Comparison of ENCODE assay signal across 8 cellular contexts in the genomic region with DNA sequence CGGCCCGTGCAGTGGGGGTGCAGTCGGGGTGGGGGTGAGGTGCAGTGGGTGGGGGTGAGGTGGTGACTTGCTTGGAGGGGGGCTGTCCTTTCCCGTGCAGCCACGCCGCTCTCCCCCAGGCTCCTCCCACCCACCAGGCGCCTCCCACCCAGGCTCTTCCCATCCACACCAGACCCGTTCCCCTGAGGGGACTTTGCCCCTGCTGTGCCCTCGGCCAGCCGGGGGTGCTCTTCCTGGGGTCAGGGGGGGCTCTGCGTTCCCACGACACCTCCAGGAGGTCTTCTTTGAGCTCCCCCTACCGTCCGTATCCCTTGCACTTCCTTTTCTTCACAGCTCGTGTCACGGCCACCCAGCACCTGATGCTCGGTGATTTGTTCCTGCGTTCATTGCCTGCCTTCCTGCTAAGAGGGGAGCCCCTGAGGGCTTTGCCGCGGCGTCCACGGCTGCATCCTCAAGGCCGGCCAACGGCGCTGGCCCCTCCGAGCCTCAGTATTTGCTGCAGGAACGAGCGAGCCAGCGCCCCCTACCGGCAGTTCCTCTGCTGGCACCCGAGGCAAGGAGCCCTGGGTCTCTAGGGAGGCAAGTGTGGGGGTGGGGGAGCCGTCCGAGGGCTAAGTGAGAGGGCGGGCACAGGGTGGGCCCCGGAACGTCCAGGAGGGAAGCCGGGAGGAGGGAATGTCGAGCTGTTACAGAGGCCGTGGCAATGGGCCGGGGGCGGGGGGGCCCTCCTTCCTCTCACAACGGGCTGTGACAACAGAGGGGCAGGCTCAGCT. TPM values are rescaled to one million over a fixed set of nuclear protein-coding genes. Genes with fewer than 3 reads are reported as not detected.
DNase-seq lines count a peak whose midpoint lies in the region; ATAC-seq and TF ChIP-seq lines count a peak whose summit lies in the region.

No MANE protein-coding gene starts in this region.

- ATAC-seq in DND-41 (ENCODE audit: insufficient read depth, low read depth) (peak; percentile 72), T-helper 17 cell (peak; percentile 79), right cardiac atrium (peak; percentile 64 to 82), HG02588 (IDR thresholded peaks at IDR 0.05; ENCODE audit: unreplicated experiment) (no peak)

- peaks cover 17% of the 10 kb centered on the region for H3K36me3 Mint-ChIP-seq in T-helper 17 cell (ENCODE audit: low read depth)

- DNase-seq in DND-41, result peak; percentile 62
- DNase-seq in LNCaP clone FGC (ENCODE audit: low read depth), result peak; percentile 7
- DNase-seq in T-helper 17 cell, result peak; percentile 53 to 75 (median 61)
- peak in 52 of 56 donors; percentile 27 to 94 (median 68) for DNase-seq in amygdala (lab: John Stamatoyannopoulos, UW)
- peak; percentile 87 to 92 (median 92) for DNase-seq in right cardiac atrium
- peak; percentile 93 for DNase-seq in retina
- DNase-seq in vagina (ENCODE audit: extremely low spot score in 2 of 2), result no peak

- H3K9ac ChIP-seq in DND-41 (ENCODE audit: low read depth, low read length), result no peak overlapping the region

- H4K20me1 ChIP-seq in DND-41 (ENCODE audit: insufficient read depth, low read length), result no peaks in the 10 kb centered on the region

- H3K4me1 ChIP-seq in DND-41 (ENCODE audit: insufficient read depth, low read length), result 0 out of 2 replicates have a peak, but pooled peaks cover 5% of the 10 kb centered on the region
- H3K4me1 ChIP-seq in right cardiac atrium (ENCODE audit: control insufficient read depth, insufficient read depth, low read length), result no peaks in the 10 kb centered on the region
- peaks cover 35% of the 10 kb centered on the region for H3K4me1 ChIP-seq in vagina

- H2AFZ ChIP-seq in DND-41 (ENCODE audit: low read depth, low read length), result no peak overlapping the region

- TF ChIP-seq CTCF in DND-41 (IDR thresholded peaks at IDR 0.05; ENCODE audit: borderline replicate concordance, extremely low read depth, low read length, poor library complexity, severe bottlenecking) (peak; percentile 84), LNCaP clone FGC (IDR thresholded peaks at IDR 0.05; ENCODE audit: control insufficient read depth, extremely low read depth, insufficient read depth) (peak; percentile 86), vagina (IDR thresholded peaks at IDR 0.05) (peak; percentile 58 to 71 (median 66))

- no peak for TF ChIP-seq POLR2A in vagina (IDR thresholded peaks at IDR 0.05)

- WGBS in right cardiac atrium, result under 1% methylated on average over 42 of the region's 42 CpGs

- no peak overlapping the region for H3K27ac Mint-ChIP-seq in T-helper 17 cell

- H3K4me1 Mint-ChIP-seq in T-helper 17 cell, result peaks cover 12% of the 10 kb centered on the region

- no peak overlapping the region for H3K4me3 ChIP-seq in DND-41 (ENCODE audit: low read depth in 1 of 2, low read length in 2 of 2)
- peak overlapping the region; percentile 42 for H3K4me3 ChIP-seq in LNCaP clone FGC (ENCODE audit: low read depth, low read length)
- H3K4me3 ChIP-seq in right cardiac atrium (ENCODE audit: low read length), result peak overlapping the region; percentile 61
- H3K4me3 ChIP-seq in vagina, result peak overlapping the region; percentile 41 to 44

- H3K27me3 ChIP-seq in DND-41 (ENCODE audit: insufficient read depth, low read length, poor library complexity) (peaks cover 2% of the 10 kb centered on the region), right cardiac atrium (ENCODE audit: control insufficient read depth, insufficient read depth) (no peaks in the 10 kb centered on the region), vagina (no peaks in the 10 kb centered on the region)

- peaks cover 67% of the 10 kb centered on the region for H3K27me3 Mint-ChIP-seq in T-helper 17 cell

- H3K79me2 ChIP-seq in DND-41 (ENCODE audit: insufficient read depth, low read length), result no peaks in the 10 kb centered on the region

- H3K4me3 Mint-ChIP-seq in T-helper 17 cell, result peak overlapping the region; percentile 96

- no peaks in the 10 kb centered on the region for H3K9me3 ChIP-seq in DND-41 (ENCODE audit: insufficient read depth, low read length, severe bottlenecking)
- H3K9me3 ChIP-seq in T-helper 17 cell (ENCODE audit: control insufficient read depth, low read length, poor library complexity, severe bottlenecking), result no peaks in the 10 kb centered on the region
- no peaks in the 10 kb centered on the region for H3K9me3 ChIP-seq in right cardiac atrium (ENCODE audit: control insufficient read depth, low read length)
- no peaks in the 10 kb centered on the region for H3K9me3 ChIP-seq in vagina

- no peak overlapping the region for H3K27ac ChIP-seq in DND-41 (ENCODE audit: low read length)
- no peak overlapping the region for H3K27ac ChIP-seq in right cardiac atrium (ENCODE audit: low read length)
- peak overlapping the region; percentile 68 for H3K27ac ChIP-seq in vagina

- intact Hi-C loops in right cardiac atrium (cut with DNase I) (no loop called here), vagina (cut with DNase I) (no loop called here)

- H3K36me3 ChIP-seq in DND-41 (ENCODE audit: insufficient read depth, low read length) (no peaks in the 10 kb centered on the region), vagina (no peaks in the 10 kb centered on the region)

- H3K4me2 ChIP-seq in DND-41 (ENCODE audit: insufficient read depth, low read length), result 0 out of 2 replicates have a peak overlapping the region, but pooled peaks have one; percentile 9

RNA-seq across cellular contexts. Expression of a gene that starts 11.8 kb away (rescaled TPM):
- total RNA-seq in T-helper 17 cell (not detected), right cardiac atrium (1 to 10 TPM; 1.2 to 3.2 (median 2.0) TPM), vagina (17.9 TPM)
- polyA plus RNA-seq in right cardiac atrium, result 1.6 TPM

RNA-seq across cellular contexts. Expression of a gene that starts 42.7 kb away (rescaled TPM):
- total RNA-seq in T-helper 17 cell (not detected), right cardiac atrium (not detected), vagina (not detected)
- polyA plus RNA-seq in right cardiac atrium, result not detected

RNA-seq across cellular contexts. Expression of a gene that starts 45.4 kb away (rescaled TPM):
- 10 to 100 TPM; 14.9 to 18.0 TPM for total RNA-seq in T-helper 17 cell
- 10 to 100 TPM; 24.2 to 40.5 (median 39.5) TPM for total RNA-seq in right cardiac atrium
- polyA plus RNA-seq in right cardiac atrium, result 55.2 TPM
- total RNA-seq in vagina, result 60.9 TPM

Comparison
In these comparisons a context has a peak if more than half of its experiments do, and no peak if none do; other contexts are left out.
1. DNase-seq: peak in DND-41 (single experiment), LNCaP clone FGC (single experiment), T-helper 17 cell (3 of 3), amygdala (52 of 56), right cardiac atrium (3 of 3) and retina (single experiment); none in vagina (0 of 2).
2. H3K4me3 ChIP-seq: peak in LNCaP clone FGC (single experiment), right cardiac atrium (single experiment) and vagina (2 of 2); none in DND-41 (0 of 2).
3. Peak in every context shown above with its lines, with median percentiles within 50 percentile points of each other: CTCF ChIP-seq.